Comparison of ENCODE assay signal across 20 cellular contexts in genomic region chr10:13969792-13970140, GRCh38.
DNase-seq lines count a peak whose midpoint lies in the region; ATAC-seq, FAIRE-seq and TF ChIP-seq lines count a peak whose summit lies in the region.
"Had no signal": no experiment of that assay in that cellular context is flagged by ENCODE, and none has a peak within 500 bp of the region (broad histone marks: within the 10 kb centered on the region; RNA-seq: fewer than 3 reads in every experiment).

No MANE protein-coding gene starts in this region.

- H3K27me3 Mint-ChIP-seq in activated T-helper 17 cell treated with anti-CD3 and anti-CD28 coated beads, Interleukin-2, amount 50 U/mL, for 72 hours: no peaks in the 10 kb centered on the region

- H3K27ac Mint-ChIP-seq in activated T-helper 17 cell treated with anti-CD3 and anti-CD28 coated beads, Interleukin-2, amount 50 U/mL, for 72 hours: no peak overlapping the region
- H3K27ac Mint-ChIP-seq: activated T-helper 2 cell treated with anti-CD3 and anti-CD28 coated beads, Interferon-gamma antibody, Interleukin-2, Interleukin-4, amounts not matched to agents 10 μg/mL and 5 μg/mL and 100 μg/mL, durations not matched to agents 14 hours and 24 hours and 36 hours; naive thymus-derived CD4-positive, alpha-beta T cell had no signal

- H3K27me3 ChIP-seq in upper lobe of right lung (no peaks in the 10 kb centered on the region), transverse colon (no peaks in the 10 kb centered on the region)

- ATAC-seq in GM18511 (IDR thresholded peaks at IDR 0.05; ENCODE audit: unreplicated experiment) (peak; percentile 56), upper lobe of right lung (no peak)
- peak; percentile 90 for ATAC-seq in activated T-helper 17 cell treated with anti-CD3 and anti-CD28 coated beads, Interleukin-2, amount 50 U/mL, for 72 hours (replicated peaks)
- ATAC-seq: naive thymus-derived CD4-positive, alpha-beta T cell; PC-3 had no signal

- 68 to 92% methylated on average over 2 to 3 of the region's 3 CpGs for WGBS in transverse colon (ENCODE audit: low coverage in 1 of 2), 2 donors

- intact Hi-C loops in upper lobe of right lung (cut with DNase I) (no loop called here), transverse colon (cut with DNase I; ENCODE audit: low total_unique reads) (no loop called here)

- H3K4me3 Mint-ChIP-seq in activated T-helper 17 cell treated with anti-CD3 and anti-CD28 coated beads, Interleukin-2, amount 50 U/mL, for 72 hours: no peak overlapping the region
- H3K4me3 Mint-ChIP-seq: naive thymus-derived CD4-positive, alpha-beta T cell had no signal

- no peaks in the 10 kb centered on the region for H3K36me3 Mint-ChIP-seq in activated T-helper 17 cell treated with anti-CD3 and anti-CD28 coated beads, Interleukin-2, amount 50 U/mL, for 72 hours (ENCODE audit: low read depth)
- H3K36me3 Mint-ChIP-seq: naive thymus-derived CD4-positive, alpha-beta T cell had no signal

- no peak overlapping the region for H3K4me3 ChIP-seq in upper lobe of right lung
- H3K4me3 ChIP-seq in transverse colon: no peak overlapping the region
- H3K4me3 ChIP-seq: lung, SK-N-MC had no signal

- H3K27ac ChIP-seq in upper lobe of right lung: no peak overlapping the region
- H3K27ac ChIP-seq in transverse colon: no peak overlapping the region
- H3K27ac ChIP-seq: SK-N-MC had no signal

- no peaks in the 10 kb centered on the region for H3K9me3 ChIP-seq in upper lobe of right lung
- no peaks in the 10 kb centered on the region for H3K9me3 ChIP-seq in transverse colon

- no peaks in the 10 kb centered on the region for H3K36me3 ChIP-seq in upper lobe of right lung
- no peaks in the 10 kb centered on the region for H3K36me3 ChIP-seq in transverse colon

- H3K9me3 Mint-ChIP-seq in activated T-helper 17 cell treated with anti-CD3 and anti-CD28 coated beads, Interleukin-2, amount 50 U/mL, for 72 hours: no peaks in the 10 kb centered on the region
- H3K9me3 Mint-ChIP-seq: activated T-helper 2 cell treated with anti-CD3 and anti-CD28 coated beads, Interferon-gamma antibody, Interleukin-2, Interleukin-4, amounts not matched to agents 10 μg/mL and 5 μg/mL and 100 μg/mL, durations not matched to agents 14 hours and 24 hours and 36 hours had no signal

- H3K4me1 ChIP-seq in upper lobe of right lung (no peaks in the 10 kb centered on the region), transverse colon (no peaks in the 10 kb centered on the region)

- H3K4me1 Mint-ChIP-seq in activated T-helper 17 cell treated with anti-CD3 and anti-CD28 coated beads, Interleukin-2, amount 50 U/mL, for 72 hours: no peaks in the 10 kb centered on the region
- H3K4me1 Mint-ChIP-seq: naive thymus-derived CD4-positive, alpha-beta T cell had no signal

- DNase-seq in activated CD4-positive, alpha-beta T cell treated with anti-CD3 and anti-CD28 coated beads for 24 hours (ENCODE audit: low read depth in 2 of 2): peak; percentile 7 to 8
- no peak for DNase-seq in activated CD4-positive, alpha-beta T cell treated with anti-CD3 and anti-CD28 coated beads for 4 hours
- DNase-seq in stimulated activated CD4-positive, alpha-beta T cell treated with anti-CD3 and anti-CD28 coated beads, Interleukin-1b, Interleukin-23, amount 100 ng/mL, for 48 hours: peak; percentile 51
- DNase-seq in RCC 7860 (ENCODE audit: low spot score) (no peak), upper lobe of right lung (no peak), transverse colon (no peak)
- DNase-seq: activated CD4-positive, CD25-positive, alpha-beta regulatory T cell treated with anti-CD3 and anti-CD28 coated beads, Interleukin-2, amount 50 U/mL, for 72 hours; Calu3; naive thymus-derived CD4-positive, alpha-beta T cell; NCI-H1436; NCI-H2171 treated with DMSO at 0.1 percent for 48 hours; NCI-H748 treated with DMSO at 0.1 percent for 48 hours had no signal

- no peak for TF ChIP-seq POLR2A in transverse colon (IDR thresholded peaks at IDR 0.05)

- TF ChIP-seq EP300 in transverse colon (IDR thresholded peaks at IDR 0.05; ENCODE audit: low read depth): no peak

- TF ChIP-seq CTCF in upper lobe of right lung (IDR thresholded peaks at IDR 0.05): no peak
- no peak for TF ChIP-seq CTCF in transverse colon (IDR thresholded peaks at IDR 0.05)

- FAIRE-seq in RCC 7860 (lab: Jason Lieb, UNC): no peak
- FAIRE-seq: astrocyte, islet of Langerhans had no signal

- in situ Hi-C loops in transverse colon (cut with MboI; ENCODE audit: low pct_ligation_motif_present in 1 of 4, low pct_unique_long_range_greater_than_20kb in 1 of 4, low sequenced_read_pairs in 3 of 4): no loop called here

Comparison
In these comparisons a context has a peak if more than half of its experiments do, and no peak if none do; other contexts are left out.
1. DNase-seq: peak in activated CD4-positive, alpha-beta T cell treated with anti-CD3 and anti-CD28 coated beads for 24 hours (2 of 2) and stimulated activated CD4-positive, alpha-beta T cell treated with anti-CD3 and anti-CD28 coated beads, Interleukin-1b, Interleukin-23, amount 100 ng/mL, for 48 hours (single experiment); none in activated CD4-positive, alpha-beta T cell treated with anti-CD3 and anti-CD28 coated beads for 4 hours (0 of 2), RCC 7860 (single experiment), upper lobe of right lung (single experiment) and transverse colon (single experiment).